In the genomic region with DNA sequence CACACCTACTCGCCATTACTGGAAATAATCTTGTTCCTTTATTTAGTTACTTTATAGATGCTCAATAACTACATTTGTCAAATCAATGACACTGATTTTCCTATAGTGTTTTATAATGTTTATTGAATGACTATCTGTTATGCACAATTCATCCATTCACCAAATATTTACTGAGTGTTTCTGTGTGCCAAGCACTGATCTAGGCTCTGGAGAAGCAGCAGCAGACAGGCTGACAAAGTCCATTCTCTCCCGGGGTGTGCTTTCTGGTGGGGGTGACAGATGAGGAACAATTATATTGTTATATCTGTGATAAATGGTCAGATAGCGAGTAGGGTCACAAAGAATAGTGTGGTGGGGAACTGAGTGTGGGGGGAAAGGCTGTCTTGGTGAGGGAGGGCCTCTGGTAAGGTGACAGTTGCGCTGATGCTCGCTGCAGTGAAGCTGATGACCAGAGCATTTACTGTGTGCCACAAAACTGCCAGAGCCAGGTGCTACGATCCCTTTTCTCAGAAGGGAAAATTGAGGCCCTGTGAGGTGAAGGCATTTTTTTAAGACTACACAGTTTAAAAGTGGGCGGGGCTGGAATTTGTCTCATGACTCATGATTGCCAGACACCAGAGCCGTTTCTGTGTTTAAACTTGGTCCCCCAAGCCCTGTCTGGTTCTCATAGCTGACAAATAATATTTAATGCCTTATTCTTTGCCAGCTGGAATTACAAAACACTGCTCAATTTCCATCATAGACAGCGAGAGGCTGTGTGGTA, we compare ENCODE assay signal across 8 cellular contexts. TPM values are rescaled to one million over a fixed set of nuclear protein-coding genes. Genes with fewer than 3 reads are reported as not detected.
DNase-seq lines count a peak whose midpoint lies in the region; ATAC-seq and TF ChIP-seq lines count a peak whose summit lies in the region.

No MANE protein-coding gene starts in this region.

- H3K9me3 ChIP-seq in esophagus squamous epithelium = no peaks in the 10 kb centered on the region
- no peaks in the 10 kb centered on the region for H3K9me3 ChIP-seq in spleen

- ATAC-seq in HG03442 (IDR thresholded peaks at IDR 0.05; ENCODE audit: unreplicated experiment) (no peak), GM21381 (IDR thresholded peaks at IDR 0.05; ENCODE audit: unreplicated experiment) (no peak), GM21423 (IDR thresholded peaks at IDR 0.05; ENCODE audit: unreplicated experiment) (no peak)

- 44 to 55% methylated on average over 8 to 9 of the region's 9 CpGs for WGBS in esophagus squamous epithelium, 2 donors
- WGBS in spleen, 5 donors = 71 to 77% (median 73%) methylated on average over 9 of the region's 9 CpGs

- H3K36me3 ChIP-seq in esophagus squamous epithelium (peaks cover 0 to 17% (median 0%) of the 10 kb centered on the region in 3 donors), spleen (peaks cover 0 to 20% (median 4%) of the 10 kb centered on the region in 6 donors)

- no peaks in the 10 kb centered on the region for H3K27me3 ChIP-seq in esophagus squamous epithelium
- no peaks in the 10 kb centered on the region for H3K27me3 ChIP-seq in spleen (replicated peaks in 1 of 7)

- TF ChIP-seq POLR2A in esophagus squamous epithelium (IDR thresholded peaks at IDR 0.05) = no peak
- no peak for TF ChIP-seq POLR2A in spleen (IDR thresholded peaks at IDR 0.05)

- intact Hi-C loops in esophagus squamous epithelium (cut with DNase I) (no loop called here), spleen (cut with DNase I; ENCODE audit: low total_unique reads) (no loop called here)

- H3K4me1 ChIP-seq in esophagus squamous epithelium (peaks cover 43 to 86% (median 44%) of the 10 kb centered on the region in 3 donors), spleen (peaks cover 51 to 99% (median 78%) of the 10 kb centered on the region in 6 donors)

- H3K4me3 ChIP-seq in esophagus squamous epithelium (no peak overlapping the region), spleen (peak overlapping the region in 1 of 8 donors; percentile 52)

- H3K27ac ChIP-seq in esophagus squamous epithelium (peak overlapping the region; percentile 52 to 85 (median 75)), spleen (peak overlapping the region; percentile 5 to 91 (median 87))

- TF ChIP-seq CTCF in esophagus squamous epithelium (IDR thresholded peaks at IDR 0.05) (no peak), spleen (IDR thresholded peaks at IDR 0.05 in 8 of 11, conservative IDR thresholded peaks at IDR 0.05 in 3 of 11) (no peak)

- DNase-seq in activated gamma-delta T cell treated with Interleukin-2 at 50 U/mL for 16 hours (peak; percentile 74), activated gamma-delta T cell (lab: John Stamatoyannopoulos, UW) (no peak), esophagus squamous epithelium (lab: John Stamatoyannopoulos, UW) (no peak), spleen (no peak)
- peak; percentile 46 to 51 for DNase-seq in activated CD8-positive, alpha-beta memory T cell treated with anti-CD3 and anti-CD28 coated beads for 1 hour (ENCODE audit: extremely low read depth in 1 of 2, low read depth in 1 of 2)

RNA-seq across cellular contexts. Expression of a gene that starts 10.2 kb away (rescaled TPM):
- 10 to 100 TPM; 17.9 to 37.6 (median 25.4) TPM for total RNA-seq in esophagus squamous epithelium
- 100 to 1,000 TPM in 5 of 7 donors, 10 to 100 TPM in 2; 65.8 to 126 (median 110) TPM for total RNA-seq in spleen
- polyA plus RNA-seq in spleen = 10 to 100 TPM; 20.6 to 35.1 (median 20.9) TPM

RNA-seq across cellular contexts. Expression of a gene that starts 28.1 kb away (rescaled TPM):
- total RNA-seq in esophagus squamous epithelium = 100 to 1,000 TPM in 1 of 4 donors, 10 to 100 TPM in 3; 87.8 to 112 (median 93.5) TPM
- total RNA-seq in spleen = 100 to 1,000 TPM; 139 to 195 (median 164) TPM
- 100 to 1,000 TPM in 1 of 3 donors, 10 to 100 TPM in 2; 77.5 to 104 (median 89.9) TPM for polyA plus RNA-seq in spleen

RNA-seq across cellular contexts. Expression of a gene that starts 31.3 kb away (rescaled TPM):
- total RNA-seq in esophagus squamous epithelium = not detected
- total RNA-seq in spleen = not detected
- polyA plus RNA-seq in spleen = under 1 TPM; 0.03 to 0.04 (median 0.03) TPM

RNA-seq across cellular contexts. Expression of a gene that starts 54.0 kb away (rescaled TPM):
- total RNA-seq in esophagus squamous epithelium (not detected), spleen (1 to 10 TPM in 3 of 7 donors, under 1 TPM in 2, not detected in 2; 0.70 to 1.2 (median 1.1) TPM)
- under 1 TPM; 0.30 to 0.51 (median 0.50) TPM for polyA plus RNA-seq in spleen

Comparison
In these comparisons a context has a peak if more than half of its experiments do, and no peak if none do; other contexts are left out.
1. DNase-seq: peak in activated gamma-delta T cell treated with Interleukin-2 at 50 U/mL for 16 hours (single experiment) and activated CD8-positive, alpha-beta memory T cell treated with anti-CD3 and anti-CD28 coated beads for 1 hour (2 of 2); none in activated gamma-delta T cell (single experiment), esophagus squamous epithelium (single experiment) and spleen (single experiment).